23 cellular contexts compared by ENCODE assay signal in genomic region chr11:11045156-11045670, GRCh38.
"Had no signal": no experiment of that assay in that cellular context is flagged by ENCODE, and none has a peak within 500 bp of the region (broad histone marks: within the 10 kb centered on the region; RNA-seq: fewer than 3 reads in every experiment).

No MANE protein-coding gene starts in this region.

- ATAC-seq: effector memory CD8-positive, alpha-beta T cell; left lobe of liver; naive thymus-derived CD4-positive, alpha-beta T cell had no signal

- H3K27me3 Mint-ChIP-seq: effector memory CD8-positive, alpha-beta T cell; naive thymus-derived CD4-positive, alpha-beta T cell; progenitor cell of endocrine pancreas; stimulated activated memory B cell treated with anti-CD40 and anti-IgM and Interleukin-4, amounts not matched to agents 10 μg/mL and 1 μg/mL and 100 μg/mL, for 72 hours had no signal

- H3K4me3 Mint-ChIP-seq: effector memory CD8-positive, alpha-beta T cell; naive thymus-derived CD4-positive, alpha-beta T cell; neural crest cell; stimulated activated memory B cell treated with anti-CD40 and anti-IgM and Interleukin-4, amounts not matched to agents 10 μg/mL and 1 μg/mL and 100 μg/mL, for 72 hours; stimulated activated naive CD8-positive, alpha-beta T cell treated with anti-CD3 and anti-CD28 coated beads, Interleukin-15, Interleukin-2, amounts not matched to agents 100 ng/mL and 50 ng/mL, for 24 hours had no signal

- H3K4me3 ChIP-seq: gastrocnemius medialis, heart left ventricle, hepatocyte, right atrium auricular region, thoracic aorta, tibial nerve, upper lobe of left lung had no signal

- H3K9me3 ChIP-seq: gastrocnemius medialis, right atrium auricular region, thoracic aorta, upper lobe of left lung had no signal

- H3K9me3 Mint-ChIP-seq: effector memory CD8-positive, alpha-beta T cell; naive thymus-derived CD4-positive, alpha-beta T cell; stimulated activated memory B cell treated with anti-CD40 and anti-IgM and Interleukin-4, amounts not matched to agents 10 μg/mL and 1 μg/mL and 100 μg/mL, for 72 hours; stimulated activated naive CD8-positive, alpha-beta T cell treated with anti-CD3 and anti-CD28 coated beads, Interleukin-15, Interleukin-2, amounts not matched to agents 100 ng/mL and 50 ng/mL, for 24 hours had no signal

- H3K27ac Mint-ChIP-seq: progenitor cell of endocrine pancreas; stimulated activated memory B cell treated with anti-CD40 and anti-IgM and Interleukin-4, amounts not matched to agents 10 μg/mL and 1 μg/mL and 100 μg/mL, for 72 hours; stimulated activated naive CD8-positive, alpha-beta T cell treated with anti-CD3 and anti-CD28 coated beads, Interleukin-15, Interleukin-2, amounts not matched to agents 100 ng/mL and 50 ng/mL, for 24 hours had no signal

- H3K4me1 ChIP-seq: gastrocnemius medialis, heart left ventricle, parathyroid adenoma, right atrium auricular region, upper lobe of left lung had no signal

- H3K36me3 ChIP-seq: gastrocnemius medialis, heart left ventricle, right atrium auricular region, thoracic aorta, tibial nerve, upper lobe of left lung had no signal

- H3K4me1 Mint-ChIP-seq: neural crest cell; stimulated activated memory B cell treated with anti-CD40 and anti-IgM and Interleukin-4, amounts not matched to agents 10 μg/mL and 1 μg/mL and 100 μg/mL, for 72 hours had no signal

- H3K36me3 Mint-ChIP-seq: naive thymus-derived CD4-positive, alpha-beta T cell; stimulated activated memory B cell treated with anti-CD40 and anti-IgM and Interleukin-4, amounts not matched to agents 10 μg/mL and 1 μg/mL and 100 μg/mL, for 72 hours had no signal

- DNase-seq: central memory CD4-positive, alpha-beta T cell; cortex of kidney; effector memory CD8-positive, alpha-beta T cell; erythroblast; foreskin fibroblast; gastrocnemius medialis; heart left ventricle; kidney; mesendoderm; naive thymus-derived CD4-positive, alpha-beta T cell; stimulated activated CD4-positive, alpha-beta T cell treated with anti-CD3 and anti-CD28 coated beads, Interleukin-2, amount 100 ng/mL, for 24 hours; stimulated activated CD4-positive, alpha-beta T cell treated with anti-CD3 and anti-CD28 coated beads, Interleukin-4, amount 100 ng/mL, for 24 hours; upper lobe of left lung had no signal

- H3K27me3 ChIP-seq: gastrocnemius medialis, heart left ventricle, hepatocyte, right atrium auricular region, tibial nerve, upper lobe of left lung had no signal

- H3K27ac ChIP-seq: gastrocnemius medialis, heart left ventricle, hepatocyte, parathyroid adenoma, right atrium auricular region, thoracic aorta, tibial nerve, upper lobe of left lung had no signal
